ENCODE assay signal across 29 cellular contexts in the genomic region with DNA sequence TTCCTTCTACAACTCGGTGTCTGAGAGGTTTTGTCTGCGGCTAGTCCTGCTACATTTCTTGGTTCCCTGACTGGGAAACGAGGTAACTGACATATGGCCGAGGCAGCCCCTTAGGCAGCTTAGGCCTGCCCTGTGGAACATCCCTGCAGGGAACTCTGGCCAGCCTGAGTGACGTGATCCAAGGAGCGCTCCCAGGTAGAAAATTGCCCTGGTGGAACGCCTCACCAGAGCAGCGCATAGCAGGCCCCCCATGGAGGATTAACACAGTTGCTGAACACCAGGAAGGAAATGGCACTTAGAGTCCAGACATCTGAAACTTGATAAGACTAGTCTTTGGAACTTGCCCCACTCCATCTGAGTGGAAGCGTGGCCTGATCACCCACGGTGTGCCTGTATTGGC.
"Had no signal": no experiment of that assay in that cellular context is flagged by ENCODE, and none has a peak within 500 bp of the region (broad histone marks: within the 10 kb centered on the region; RNA-seq: fewer than 3 reads in every experiment).

No MANE protein-coding gene starts in this region.

- DNase-seq: activated CD4-positive, alpha-beta memory T cell treated with anti-CD3 and anti-CD28 coated beads, Interleukin-2, amount 10 ng/mL, durations not matched to agents 7 days and 5 days; activated CD4-positive, alpha-beta T cell treated with anti-CD3 and anti-CD28 coated beads for 1 hour; activated CD4-positive, alpha-beta T cell treated with anti-CD3 and anti-CD28 coated beads for 4 hours; activated CD4-positive, alpha-beta T cell treated with anti-CD3 and anti-CD28 coated beads, Interleukin-2, amount 10 ng/mL, durations not matched to agents 7 days and 5 days; activated CD4-positive, alpha-beta T cell treated with anti-CD3 and anti-CD28 coated beads, Interleukin-2, amount 50 U/mL, for 4 hours; activated CD8-positive, alpha-beta memory T cell treated with anti-CD3 and anti-CD28 coated beads, Interleukin-2, amount 50 U/mL, for 48 hours; activated gamma-delta T cell; activated naive CD4-positive, alpha-beta T cell; activated naive CD4-positive, alpha-beta T cell treated with anti-CD3 and anti-CD28 coated beads, Interleukin-2, amount 10 ng/mL, durations not matched to agents 7 days and 5 days; activated naive CD8-positive, alpha-beta T cell treated with anti-CD3 and anti-CD28 coated beads, Interleukin-2, amount 10 ng/mL, durations not matched to agents 7 days and 5 days; activated T-cell treated with anti-CD3 and anti-CD28 coated beads for 4 hours; activated T-cell treated with anti-CD3 and anti-CD28 coated beads, Interleukin-2, amount 50 U/mL, for 24 hours; activated T-cell treated with anti-CD3 and anti-CD28 coated beads, Interleukin-2, amount 50 U/mL, for 72 hours; central memory CD4-positive, alpha-beta T cell; effector memory CD4-positive, alpha-beta T cell; endodermal cell; foreskin fibroblast; head of caudate nucleus had no signal

- H3K9me3 Mint-ChIP-seq: activated naive CD4-positive, alpha-beta T cell treated with anti-CD3 and anti-CD28 coated beads, Interleukin-2, amount 10 ng/mL, durations not matched to agents 7 days and 5 days; activated naive CD8-positive, alpha-beta T cell treated with anti-CD3 and anti-CD28 coated beads, Interleukin-2, amount 10 ng/mL, durations not matched to agents 7 days and 5 days; activated T-cell treated with anti-CD3 and anti-CD28 coated beads, Interleukin-2, amount 50 U/mL, for 24 hours; brain had no signal

- H3K36me3 ChIP-seq: ascending aorta, breast epithelium, cardiac muscle cell had no signal

- H3K27ac ChIP-seq: ascending aorta, breast epithelium, cardiac muscle cell, coronary artery, dorsolateral prefrontal cortex, VCaP had no signal

- H3K4me1 ChIP-seq: ascending aorta, breast epithelium had no signal

- H3K4me3 Mint-ChIP-seq: activated CD4-positive, alpha-beta memory T cell treated with anti-CD3 and anti-CD28 coated beads, Interleukin-2, amount 10 ng/mL, durations not matched to agents 7 days and 5 days; activated CD4-positive, alpha-beta T cell treated with anti-CD3 and anti-CD28 coated beads, Interleukin-2, amount 10 ng/mL, durations not matched to agents 7 days and 5 days; activated naive CD4-positive, alpha-beta T cell treated with anti-CD3 and anti-CD28 coated beads, Interleukin-2, amount 10 ng/mL, durations not matched to agents 7 days and 5 days; activated naive CD8-positive, alpha-beta T cell treated with anti-CD3 and anti-CD28 coated beads, Interleukin-2, amount 10 ng/mL, durations not matched to agents 7 days and 5 days; activated T-cell treated with anti-CD3 and anti-CD28 coated beads, Interleukin-2, amount 50 U/mL, for 24 hours; brain; dendritic cell treated with granulocyte-macrophage colony-stimulating factor and Interleukin-4, amounts not matched to agents 40 ng/mL and 50 ng/mL, for 4 days; endodermal cell; WTC11 had no signal

- H3K4me3 ChIP-seq: ascending aorta, breast epithelium, cardiac muscle cell, coronary artery, dorsolateral prefrontal cortex had no signal

- H3K27me3 ChIP-seq: ascending aorta, breast epithelium, cardiac muscle cell, dorsolateral prefrontal cortex had no signal

- ATAC-seq: esophagus mucosa, WTC11 had no signal

- H3K9me3 ChIP-seq: ascending aorta, breast epithelium had no signal

- H3K27me3 Mint-ChIP-seq: activated CD4-positive, alpha-beta memory T cell treated with anti-CD3 and anti-CD28 coated beads, Interleukin-2, amount 10 ng/mL, durations not matched to agents 7 days and 5 days; activated CD4-positive, alpha-beta T cell treated with anti-CD3 and anti-CD28 coated beads, Interleukin-2, amount 10 ng/mL, durations not matched to agents 7 days and 5 days; activated naive CD4-positive, alpha-beta T cell treated with anti-CD3 and anti-CD28 coated beads, Interleukin-2, amount 10 ng/mL, durations not matched to agents 7 days and 5 days; activated naive CD8-positive, alpha-beta T cell treated with anti-CD3 and anti-CD28 coated beads, Interleukin-2, amount 10 ng/mL, durations not matched to agents 7 days and 5 days; activated T-cell treated with anti-CD3 and anti-CD28 coated beads, Interleukin-2, amount 50 U/mL, for 24 hours; brain; dendritic cell treated with granulocyte-macrophage colony-stimulating factor and Interleukin-4, amounts not matched to agents 40 ng/mL and 50 ng/mL, for 4 days had no signal

- H3K27ac Mint-ChIP-seq: activated CD4-positive, alpha-beta memory T cell treated with anti-CD3 and anti-CD28 coated beads, Interleukin-2, amount 10 ng/mL, durations not matched to agents 7 days and 5 days; activated CD4-positive, alpha-beta T cell treated with anti-CD3 and anti-CD28 coated beads, Interleukin-2, amount 10 ng/mL, durations not matched to agents 7 days and 5 days; activated naive CD4-positive, alpha-beta T cell treated with anti-CD3 and anti-CD28 coated beads, Interleukin-2, amount 10 ng/mL, durations not matched to agents 7 days and 5 days; activated naive CD4-positive, alpha-beta T cell treated with anti-CD3 and anti-CD28 coated beads, Interleukin-2, amount 50 U/mL, for 72 hours; activated naive CD8-positive, alpha-beta T cell treated with anti-CD3 and anti-CD28 coated beads, Interleukin-2, amount 10 ng/mL, durations not matched to agents 7 days and 5 days; activated T-cell treated with anti-CD3 and anti-CD28 coated beads, Interleukin-2, amount 50 U/mL, for 24 hours; brain; dendritic cell treated with granulocyte-macrophage colony-stimulating factor and Interleukin-4, amounts not matched to agents 40 ng/mL and 50 ng/mL, for 4 days; endodermal cell; WTC11 had no signal

- H3K36me3 Mint-ChIP-seq: activated naive CD4-positive, alpha-beta T cell treated with anti-CD3 and anti-CD28 coated beads, Interleukin-2, amount 10 ng/mL, durations not matched to agents 7 days and 5 days; activated naive CD4-positive, alpha-beta T cell treated with anti-CD3 and anti-CD28 coated beads, Interleukin-2, amount 50 U/mL, for 72 hours; activated naive CD8-positive, alpha-beta T cell treated with anti-CD3 and anti-CD28 coated beads, Interleukin-2, amount 10 ng/mL, durations not matched to agents 7 days and 5 days; brain had no signal

- H3K4me1 Mint-ChIP-seq: activated naive CD4-positive, alpha-beta T cell treated with anti-CD3 and anti-CD28 coated beads, Interleukin-2, amount 10 ng/mL, durations not matched to agents 7 days and 5 days; activated naive CD8-positive, alpha-beta T cell treated with anti-CD3 and anti-CD28 coated beads, Interleukin-2, amount 10 ng/mL, durations not matched to agents 7 days and 5 days; brain had no signal
